Comparison of ENCODE assay signal across 1 cellular context in genomic region chr6:109705258-109705657, GRCh38.
TF ChIP-seq lines count a peak whose summit lies in the region.

No MANE protein-coding gene starts in this region.

TF ChIP-seq in HepG2, 621 proteins besides CTCF, POLR2A, EP300 and RAD21 (continued from another document and continues in another):
- no peak for TF ChIP-seq CEBPZ (IDR thresholded peaks at IDR 0.05; ENCODE audit: low read length)
- TF ChIP-seq MAX (IDR thresholded peaks at IDR 0.05): no peak
- TF ChIP-seq ONECUT2 (CRISPR knock-in tag; IDR thresholded peaks at IDR 0.05): no peak
- TF ChIP-seq ZNF143 (CRISPR knock-in tag; IDR thresholded peaks at IDR 0.05): no peak
- TF ChIP-seq TSC22D2 (CRISPR knock-in tag; IDR thresholded peaks at IDR 0.05; ENCODE audit: borderline replicate concordance): no peak
- TF ChIP-seq SKI (IDR thresholded peaks at IDR 0.05; ENCODE audit: partially characterized antibody): no peak
- TF ChIP-seq ELF3 (CRISPR knock-in tag; IDR thresholded peaks at IDR 0.05): peak; percentile 46
- no peak for TF ChIP-seq ATF7-NPFF (CRISPR knock-in tag; IDR thresholded peaks at IDR 0.05; ENCODE audit: low read depth)
- no peak for TF ChIP-seq SMARCC2 (IDR thresholded peaks at IDR 0.05)
- TF ChIP-seq NR2F6 (IDR thresholded peaks at IDR 0.05): no peak
- no peak for TF ChIP-seq NR2F6 (CRISPR knock-in tag; IDR thresholded peaks at IDR 0.05)
- TF ChIP-seq ZFP1 (CRISPR knock-in tag; IDR thresholded peaks at IDR 0.05): no peak
- no peak for TF ChIP-seq GRHL1 (CRISPR knock-in tag; conservative IDR thresholded peaks at IDR 0.05)
- no peak for TF ChIP-seq AHDC1 (CRISPR knock-in tag; IDR thresholded peaks at IDR 0.05; ENCODE audit: borderline replicate concordance)
- TF ChIP-seq TRIM24 (CRISPR knock-in tag; IDR thresholded peaks at IDR 0.05): no peak
- TF ChIP-seq ZNF547 (CRISPR knock-in tag; IDR thresholded peaks at IDR 0.05): no peak
- peak; percentile 53; the same call in 1 of the 2 replicates for TF ChIP-seq MED1 (CRISPR knock-in tag; IDR thresholded peaks at IDR 0.05)
- no peak for TF ChIP-seq ZNF501 (CRISPR knock-in tag; IDR thresholded peaks at IDR 0.05)
- no peak for TF ChIP-seq STAT5B (CRISPR knock-in tag; IDR thresholded peaks at IDR 0.05)
- TF ChIP-seq ZNF646 (CRISPR knock-in tag; IDR thresholded peaks at IDR 0.05): 0 out of 2 replicates have a peak, but pooled peaks have one; percentile 23
- TF ChIP-seq ZNF230 (CRISPR knock-in tag; IDR thresholded peaks at IDR 0.05): 0 out of 2 replicates have a peak, but pooled peaks have one; percentile 36
- TF ChIP-seq ZNF281 (CRISPR knock-in tag; IDR thresholded peaks at IDR 0.05; ENCODE audit: borderline replicate concordance): no peak
- no peak for TF ChIP-seq TFDP2 (CRISPR knock-in tag; IDR thresholded peaks at IDR 0.05)
- TF ChIP-seq ZNF709 (CRISPR knock-in tag; IDR thresholded peaks at IDR 0.05): no peak
- no peak for TF ChIP-seq SMARCE1 (IDR thresholded peaks at IDR 0.05; ENCODE audit: borderline replicate concordance)
- no peak for TF ChIP-seq CCDC6 (CRISPR knock-in tag; IDR thresholded peaks at IDR 0.05)
- peak; percentile 53 for TF ChIP-seq SALL1 (CRISPR knock-in tag; IDR thresholded peaks at IDR 0.05)
- TF ChIP-seq THAP8 (CRISPR knock-in tag; IDR thresholded peaks at IDR 0.05; ENCODE audit: borderline replicate concordance): no peak
- no peak for TF ChIP-seq ZFP36 (IDR thresholded peaks at IDR 0.05; ENCODE audit: borderline replicate concordance, low read depth, low read length, partially characterized antibody)
- TF ChIP-seq MIXL1 (CRISPR knock-in tag; IDR thresholded peaks at IDR 0.05): 0 out of 2 replicates have a peak, but pooled peaks have one; percentile 30
- TF ChIP-seq MZF1 (CRISPR knock-in tag; IDR thresholded peaks at IDR 0.05; ENCODE audit: borderline replicate concordance): no peak
